8 cellular contexts compared by ENCODE assay signal in the genomic region with DNA sequence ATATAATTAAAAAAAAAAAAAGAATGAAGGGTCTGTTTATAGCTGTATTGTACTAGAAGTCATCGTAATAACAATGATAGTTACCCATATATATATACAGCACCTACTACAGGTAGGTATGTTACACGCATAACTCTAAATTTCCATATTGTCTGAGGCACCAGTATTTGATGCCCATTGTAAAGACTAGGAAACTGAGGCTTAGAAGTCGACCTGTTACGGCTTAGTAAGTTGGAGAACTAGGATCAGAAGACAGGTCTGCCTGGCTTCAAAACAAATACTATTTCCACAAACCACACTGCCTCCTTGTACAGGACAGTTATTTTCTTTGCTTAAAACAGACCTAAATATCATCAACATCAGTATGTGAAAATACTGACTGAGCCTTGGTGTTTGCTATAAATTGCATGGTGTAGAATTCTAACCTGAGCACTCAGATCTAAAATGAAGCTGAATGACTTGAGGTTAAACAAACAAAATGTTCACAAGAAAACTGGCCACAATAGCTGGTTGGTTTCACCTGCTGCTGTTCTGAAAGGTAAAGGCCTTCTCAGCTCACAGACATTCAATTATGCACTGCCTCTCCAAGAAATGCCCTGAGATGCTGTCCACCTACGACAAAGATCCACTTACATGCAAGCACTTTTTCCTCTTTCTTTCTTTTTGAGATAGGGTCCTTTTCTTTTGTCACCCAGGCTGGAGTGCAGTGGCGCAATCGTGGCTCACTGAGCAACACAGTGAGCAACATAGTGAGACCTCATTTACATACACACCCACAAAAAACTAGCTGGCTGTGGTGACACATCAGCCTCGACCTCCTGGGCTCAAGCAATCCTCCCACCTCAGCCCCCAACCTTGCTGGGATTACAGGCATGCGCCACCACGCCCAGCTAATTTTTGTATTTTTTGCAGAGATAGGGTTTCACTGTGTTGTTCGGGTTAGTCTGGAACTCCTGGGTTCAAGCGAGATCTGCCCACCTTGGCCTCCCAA. TPM values are rescaled to one million over a fixed set of nuclear protein-coding genes. Genes with fewer than 3 reads are reported as not detected.
DNase-seq lines count a peak whose midpoint lies in the region; ATAC-seq, FAIRE-seq and TF ChIP-seq lines count a peak whose summit lies in the region.

No MANE protein-coding gene starts in this region.

- FAIRE-seq in GM18507 (lab: Jason Lieb, UNC) = peak; percentile 42
- FAIRE-seq in astrocyte (lab: Jason Lieb, UNC) = no peak

- peaks cover 25% of the 10 kb centered on the region for H4K20me1 ChIP-seq in astrocyte (ENCODE audit: insufficient read depth, low read length)

- ATAC-seq in HG03280 (IDR thresholded peaks at IDR 0.05; ENCODE audit: unreplicated experiment) = peak; percentile 58

- TF ChIP-seq CTCF in astrocyte (IDR thresholded peaks at IDR 0.05; ENCODE audit: insufficient read depth, low read depth, low read length) (no peak), parathyroid adenoma (IDR thresholded peaks at IDR 0.05) (no peak), coronary artery (IDR thresholded peaks at IDR 0.05) (no peak)

- H3K27me3 Mint-ChIP-seq in astrocyte (ENCODE audit: low read depth, unreplicated experiment) = no peaks in the 10 kb centered on the region

- H3K4me1 ChIP-seq in astrocyte (ENCODE audit: insufficient read depth, low read length) = peaks cover 50% of the 10 kb centered on the region
- peaks cover 62% of the 10 kb centered on the region for H3K4me1 ChIP-seq in parathyroid adenoma

- H3K27ac Mint-ChIP-seq in astrocyte (ENCODE audit: unreplicated experiment) = peak overlapping the region; percentile 59

- no peak for DNase-seq in GM18507 (ENCODE audit: extremely low spot score, insufficient read length, low read depth)
- DNase-seq in astrocyte (ENCODE audit: low read depth) = peak; percentile 80
- DNase-seq in globus pallidus (ENCODE audit: low spot score) = no peak
- DNase-seq in iPS-NIHi11 (ENCODE audit: low spot score) = no peak
- no peak for DNase-seq in coronary artery (ENCODE audit: low spot score)
- no peak for DNase-seq in cortex of kidney (lab: John Stamatoyannopoulos, UW)

- peaks cover 39% of the 10 kb centered on the region for H3K36me3 ChIP-seq in astrocyte (ENCODE audit: insufficient read depth, low read length)
- no peaks in the 10 kb centered on the region for H3K36me3 ChIP-seq in parathyroid adenoma (ENCODE audit: control insufficient read depth, insufficient read depth, low read length)

- peak overlapping the region; percentile 40 for H3K9ac ChIP-seq in astrocyte (ENCODE audit: low read length)
- no peak overlapping the region for H3K9ac ChIP-seq in parathyroid adenoma

- H3K9me3 ChIP-seq in astrocyte (ENCODE audit: insufficient read depth, low read depth, low read length) (no peaks in the 10 kb centered on the region), parathyroid adenoma (ENCODE audit: control insufficient read depth, low read length) (no peaks in the 10 kb centered on the region)

- peaks cover 57% of the 10 kb centered on the region for H3K4me1 Mint-ChIP-seq in astrocyte (ENCODE audit: low read depth, unreplicated experiment)

- H3K4me3 ChIP-seq in astrocyte (ENCODE audit: insufficient read depth, low read depth, low read length) = no peak overlapping the region
- H3K4me3 ChIP-seq in parathyroid adenoma (ENCODE audit: low read depth, low read length) = no peak overlapping the region
- H3K4me3 ChIP-seq in coronary artery = no peak overlapping the region

- peaks cover 30% of the 10 kb centered on the region for H3K36me3 Mint-ChIP-seq in astrocyte (ENCODE audit: low read depth, unreplicated experiment)

- H3K27me3 ChIP-seq in astrocyte (ENCODE audit: insufficient read depth, low read length) (no peaks in the 10 kb centered on the region), parathyroid adenoma (ENCODE audit: control insufficient read depth, insufficient read depth, low read length) (no peaks in the 10 kb centered on the region)

- peak overlapping the region; percentile 42 for H3K4me2 ChIP-seq in astrocyte (ENCODE audit: low read length)
- H3K4me2 ChIP-seq in parathyroid adenoma (ENCODE audit: low read length) = no peak overlapping the region

- no peaks in the 10 kb centered on the region for H3K9me3 Mint-ChIP-seq in astrocyte (ENCODE audit: unreplicated experiment)

- H3K79me2 ChIP-seq in astrocyte (ENCODE audit: insufficient read depth, low read length) (peaks cover 93% of the 10 kb centered on the region), parathyroid adenoma (peaks cover 12% of the 10 kb centered on the region)

- H3K27ac ChIP-seq in astrocyte (ENCODE audit: low read depth, low read length) (peak overlapping the region; percentile 69), parathyroid adenoma (peak overlapping the region; percentile 20), coronary artery (peak overlapping the region in 1 of 2 donors; percentile 72)

- H2AFZ ChIP-seq in astrocyte (ENCODE audit: low read depth, low read length) (no peak overlapping the region), parathyroid adenoma (no peak overlapping the region)

- H3K4me3 Mint-ChIP-seq in astrocyte (ENCODE audit: unreplicated experiment) = peak overlapping the region; percentile 8

RNA-seq across cellular contexts. Expression of a gene that starts 35.7 kb away (rescaled TPM):
- 64.6 and 75.9 TPM in 2 replicates for total RNA-seq in astrocyte

RNA-seq across cellular contexts. Expression of a gene that starts 58.2 kb away (rescaled TPM):
- not detected in 2 replicates for total RNA-seq in astrocyte
